Comparison of ENCODE assay signal across 9 cellular contexts in genomic region chr11:1854949-1855885, GRCh38. TPM values are rescaled to one million over a fixed set of nuclear protein-coding genes. Genes with fewer than 3 reads are reported as not detected.
A peak's percentile ranks its signal among the peaks of the same experiment; 100 is the strongest.
DNase-seq lines count a peak whose midpoint lies in the region; ATAC-seq, FAIRE-seq and TF ChIP-seq lines count a peak whose summit lies in the region.
"Had no signal": no experiment of that assay in that cellular context is flagged by ENCODE, and none has a peak within 500 bp of the region (broad histone marks: within the 10 kb centered on the region; RNA-seq: fewer than 3 reads in every experiment).

No MANE protein-coding gene starts in this region.

- no peaks in the 10 kb centered on the region for H3K9me3 Mint-ChIP-seq in activated naive CD4-positive, alpha-beta T cell treated with anti-CD3 and anti-CD28 coated beads, Interleukin-2, amount 50 U/mL, for 24 hours

- no TSS peak for BruUV-seq in HepG2 (replicated peaks; lab: Mats Ljungman, UMichigan)

- WGBS in HepG2 (ENCODE audit: low lambda C conversion rate) = 50% methylated on average over 1 of the region's 26 CpGs
- WGBS in right lobe of liver (ENCODE audit: insufficient coverage, low coverage, low lambda C conversion rate, missing lambda C conversion rate) = 55% methylated on average over 2 of the region's 26 CpGs
- 59% methylated on average over 22 of the region's 26 CpGs; no CpG with 5 or more reads in 1 of the 2 donors for WGBS in transverse colon (ENCODE audit: low coverage in 1 of 2), 2 donors
- WGBS in body of pancreas, 2 donors = 86 to 87% methylated on average over 3 to 26 of the region's 26 CpGs

- DNase-seq in HepG2 (ENCODE audit: low spot score) (no peak), right lobe of liver (no peak), transverse colon (no peak), body of pancreas (no peak), globus pallidus (ENCODE audit: low spot score) (no peak)
- DNase-seq: Caco-2 had no signal

- CTCF ChIA-PET in HepG2 (lab: Yijun Ruan, JAX; ENCODE audit: low intra/inter-chr PET ratio, low total read pairs) = no interaction called here

- H3K4me3 ChIP-seq in HepG2 (replicated peaks in 1 of 3; ENCODE audit: insufficient read depth in 1 of 3, low read depth in 2 of 3, low read length in 3 of 3) (no peak overlapping the region), right lobe of liver (no peak overlapping the region), transverse colon (peak overlapping the region in 1 of 4 donors; percentile 50), body of pancreas (no peak overlapping the region)

- TF ChIP-seq CTCF in HepG2 (CRISPR knock-in tag; IDR thresholded peaks at IDR 0.05) = peak; percentile 49
- TF ChIP-seq CTCF in right lobe of liver (IDR thresholded peaks at IDR 0.05) = no peak
- no peak for TF ChIP-seq CTCF in transverse colon (IDR thresholded peaks at IDR 0.05)
- TF ChIP-seq CTCF in body of pancreas (IDR thresholded peaks at IDR 0.05) = no peak

- no peaks in the 10 kb centered on the region for H3K36me3 Mint-ChIP-seq in activated naive CD4-positive, alpha-beta T cell treated with anti-CD3 and anti-CD28 coated beads, Interleukin-2, amount 50 U/mL, for 24 hours

- peaks cover 56% of the 10 kb centered on the region for H3K4me1 Mint-ChIP-seq in activated naive CD4-positive, alpha-beta T cell treated with anti-CD3 and anti-CD28 coated beads, Interleukin-2, amount 50 U/mL, for 24 hours

- no peak for TF ChIP-seq EP300 in HepG2 (IDR thresholded peaks at IDR 0.05; ENCODE audit: low read depth in 2 of 2, low read length in 2 of 2)
- TF ChIP-seq EP300 in HepG2 (CRISPR knock-in tag; IDR thresholded peaks at IDR 0.05; ENCODE audit: borderline replicate concordance) = no peak
- TF ChIP-seq EP300 in transverse colon (IDR thresholded peaks at IDR 0.05; ENCODE audit: low read depth) = no peak

- no peaks in the 10 kb centered on the region for H3K4me1 ChIP-seq in HepG2 (ENCODE audit: insufficient read depth, low read length)
- no peaks in the 10 kb centered on the region for H3K4me1 ChIP-seq in right lobe of liver
- peaks cover 0 to 10% (median 3%) of the 10 kb centered on the region in 4 donors for H3K4me1 ChIP-seq in transverse colon
- H3K4me1 ChIP-seq in body of pancreas = no peaks in the 10 kb centered on the region
- H3K4me1 ChIP-seq: Caco-2 had no signal

- no peak for TF ChIP-seq RAD21 in HepG2 (CRISPR knock-in tag; IDR thresholded peaks at IDR 0.05)

- H3K27me3 ChIP-seq in HepG2 (ENCODE audit: control insufficient read depth in 1 of 2, insufficient read depth in 2 of 2, low read length in 2 of 2) = peaks cover 25 to 76% of the 10 kb centered on the region in 2 experiments
- no peaks in the 10 kb centered on the region for H3K27me3 ChIP-seq in right lobe of liver
- H3K27me3 ChIP-seq in transverse colon = no peaks in the 10 kb centered on the region
- H3K27me3 ChIP-seq in body of pancreas = no peaks in the 10 kb centered on the region

- no peak for FAIRE-seq in HepG2 (lab: Jason Lieb, UNC)

- POLR2A ChIA-PET in HepG2 (lab: Yijun Ruan, JAX) = interaction anchor here (0.5 kb wide), 1 partner anchor 318 kb away, joined by 3 read pairs; no protein-coding TSS in a partner anchor

- intact Hi-C loops in HepG2 (cut with micrococcal nuclease; ENCODE audit: unreplicated experiment) (no loop called here), right lobe of liver (cut with DNase I) (no loop called here), transverse colon (cut with DNase I; ENCODE audit: low total_unique reads) (no loop called here), body of pancreas (cut with DNase I) (no loop called here)

- H3K4me2 ChIP-seq in HepG2 (ENCODE audit: low read depth, low read length) = no peak overlapping the region

- H3K79me2 ChIP-seq in HepG2 (ENCODE audit: insufficient read depth, low read length) = no peaks in the 10 kb centered on the region

- in situ Hi-C loops in HepG2 (cut with HindIII; ENCODE audit: extremely low pct_ligation_motif_present, low pct_unique_long_range_greater_than_20kb) (no loop called here), transverse colon (cut with MboI; ENCODE audit: low pct_ligation_motif_present in 1 of 4, low pct_unique_long_range_greater_than_20kb in 1 of 4, low sequenced_read_pairs in 3 of 4) (no loop called here)

- H3K9me3 ChIP-seq in HepG2 (ENCODE audit: low read length) = no peaks in the 10 kb centered on the region
- H3K9me3 ChIP-seq in right lobe of liver = no peaks in the 10 kb centered on the region
- no peaks in the 10 kb centered on the region for H3K9me3 ChIP-seq in transverse colon
- H3K9me3 ChIP-seq in body of pancreas = no peaks in the 10 kb centered on the region
- H3K9me3 ChIP-seq: Caco-2 had no signal

- no peak overlapping the region for H2AFZ ChIP-seq in HepG2 (ENCODE audit: low read length)

- TF ChIP-seq POLR2A in HepG2 (IDR thresholded peaks at IDR 0.05; ENCODE audit: insufficient read depth in 1 of 2, low read depth in 2 of 2, low read length in 2 of 2) = no peak
- TF ChIP-seq POLR2A in right lobe of liver (IDR thresholded peaks at IDR 0.05) = no peak
- no peak for TF ChIP-seq POLR2A in transverse colon (IDR thresholded peaks at IDR 0.05)
- TF ChIP-seq POLR2A in body of pancreas (IDR thresholded peaks at IDR 0.05) = no peak

- H3K27ac ChIP-seq in HepG2 (ENCODE audit: extremely low read length, insufficient read depth, low read length) = no peak overlapping the region
- no peak overlapping the region for H3K27ac ChIP-seq in right lobe of liver
- peak overlapping the region in 3 of 4 donors; percentile 51 to 75 (median 70) for H3K27ac ChIP-seq in transverse colon
- H3K27ac ChIP-seq in body of pancreas = no peak overlapping the region

- H3K27me3 Mint-ChIP-seq in activated naive CD4-positive, alpha-beta T cell treated with anti-CD3 and anti-CD28 coated beads, Interleukin-2, amount 50 U/mL, for 24 hours = no peaks in the 10 kb centered on the region

- no peaks in the 10 kb centered on the region for H3K36me3 ChIP-seq in HepG2 (replicated peaks in 1 of 2; ENCODE audit: control insufficient read depth in 1 of 2, insufficient read depth in 2 of 2, low read length in 2 of 2)
- H3K36me3 ChIP-seq in right lobe of liver = no peaks in the 10 kb centered on the region
- no peaks in the 10 kb centered on the region for H3K36me3 ChIP-seq in transverse colon
- H3K36me3 ChIP-seq in body of pancreas (replicated peaks in 1 of 2; ENCODE audit: insufficient read depth in 1 of 2, low read depth in 2 of 2) = no peaks in the 10 kb centered on the region

- H4K20me1 ChIP-seq in HepG2 (ENCODE audit: insufficient read depth, low read length) = no peaks in the 10 kb centered on the region

- ATAC-seq in HepG2 (no peak), right lobe of liver (no peak), HG03108 (IDR thresholded peaks at IDR 0.05; ENCODE audit: unreplicated experiment) (peak; percentile 32), body of pancreas (no peak), GM19324 (IDR thresholded peaks at IDR 0.05; ENCODE audit: low FRiP score, unreplicated experiment) (no peak)

- H3K27ac Mint-ChIP-seq in activated naive CD4-positive, alpha-beta T cell treated with anti-CD3 and anti-CD28 coated beads, Interleukin-2, amount 50 U/mL, for 24 hours = no peak overlapping the region

- peak overlapping the region; percentile 96 for H3K4me3 Mint-ChIP-seq in activated naive CD4-positive, alpha-beta T cell treated with anti-CD3 and anti-CD28 coated beads, Interleukin-2, amount 50 U/mL, for 24 hours

- no peak overlapping the region for H3K9ac ChIP-seq in HepG2 (ENCODE audit: insufficient read depth, low read depth, low read length)

RNA-seq across cellular contexts. Expression of gene LSP1, which starts 2.3 kb away (rescaled TPM):
- 0.29 and 1.00 TPM in 2 replicates for total RNA-seq in HepG2 (2016; rRNA removed; fragmentation: Illumina TruSeq; extraction: Trizol)
- total RNA-seq in HepG2 (2016; cell fraction: cytosol; rRNA removed; fragmentation: Illumina TruSeq; extraction: Trizol; ENCODE audit: low read depth) = 0.35 and 2.3 TPM in 2 replicates
- 0.65 and 1.00 TPM in 2 replicates for total RNA-seq in HepG2 (2016; cell fraction: insoluble cytoplasmic fraction; rRNA removed; fragmentation: Illumina TruSeq; extraction: Trizol)
- 1.00 and 1.5 TPM in 2 replicates for total RNA-seq in HepG2 (2016; cell fraction: membrane; rRNA removed; fragmentation: Illumina TruSeq; extraction: Trizol)
- total RNA-seq in HepG2 (2016; cell fraction: nucleus; rRNA removed; fragmentation: Illumina TruSeq; extraction: Trizol) = not detected in 2 replicates
- 0.59 and 1.5 TPM in 2 replicates for polyA plus RNA-seq in HepG2 (2011; rRNA removed)
- polyA plus RNA-seq in HepG2 (2011; cell fraction: cytosol; rRNA removed) = 0.87 and 0.93 TPM in 2 replicates
- 1.4 and 10.9 TPM in 2 replicates for polyA plus RNA-seq in HepG2 (2011; cell fraction: nucleus; rRNA removed)
- polyA plus RNA-seq in HepG2 (2012) = 0.93 and 1.1 TPM in 2 replicates
- polyA plus RNA-seq in HepG2 (2016; cell fraction: cytosol; fragmentation: Illumina TruSeq; extraction: Trizol; ENCODE audit: low read depth) = 0.59 and 1.5 TPM in 2 replicates
- 0.38 and 0.45 TPM in 2 replicates for polyA plus RNA-seq in HepG2 (2016; cell fraction: insoluble cytoplasmic fraction; fragmentation: Illumina TruSeq; extraction: Trizol; ENCODE audit: low read depth)
- 0.73 and 1.2 TPM in 2 replicates for polyA plus RNA-seq in HepG2 (2016; cell fraction: membrane; fragmentation: Illumina TruSeq; extraction: Trizol; ENCODE audit: low read depth)
- 0.79 and 0.90 TPM in 2 replicates for polyA plus RNA-seq in HepG2 (2016; cell fraction: nucleus; fragmentation: Illumina TruSeq; extraction: Trizol; ENCODE audit: insufficient read depth, low read depth)
- 0.28 and 0.60 TPM in 2 replicates for polyA minus RNA-seq in HepG2 (2011; rRNA and poly(A)+ RNA removed; ENCODE audit: low replicate concordance)
- polyA minus RNA-seq in HepG2 (2011; cell fraction: cytosol; rRNA and poly(A)+ RNA removed) = 0.59 and 0.70 TPM in 2 replicates
- not detected in 2 replicates for polyA minus RNA-seq in HepG2 (2011; cell fraction: nucleus; rRNA and poly(A)+ RNA removed)
- 10 to 100 TPM in 3 of 6 experiments, 1 to 10 TPM in 3; 2.3 to 20.6 (median 8.8) TPM for total RNA-seq in right lobe of liver
- 10 to 100 TPM; 12.3 to 69.6 (median 23.2) TPM for total RNA-seq in transverse colon
- total RNA-seq in body of pancreas = 10 to 100 TPM in 1 of 2 donors, 1 to 10 TPM in 1; 9.9 to 11.5 TPM
- total RNA-seq: Caco-2 had no signal

RNA-seq across cellular contexts. Expression of gene TNNI2, which starts 16.4 kb away (rescaled TPM):
- total RNA-seq in HepG2 (2016; rRNA removed; fragmentation: Illumina TruSeq; extraction: Trizol) = 7.2 and 8.5 TPM in 2 replicates
- total RNA-seq in HepG2 (2016; cell fraction: cytosol; rRNA removed; fragmentation: Illumina TruSeq; extraction: Trizol; ENCODE audit: low read depth) = 4.6 and 5.0 TPM in 2 replicates
- total RNA-seq in HepG2 (2016; cell fraction: insoluble cytoplasmic fraction; rRNA removed; fragmentation: Illumina TruSeq; extraction: Trizol) = 6.9 and 7.7 TPM in 2 replicates
- total RNA-seq in HepG2 (2016; cell fraction: membrane; rRNA removed; fragmentation: Illumina TruSeq; extraction: Trizol) = 5.9 and 6.3 TPM in 2 replicates
- total RNA-seq in HepG2 (2016; cell fraction: nucleus; rRNA removed; fragmentation: Illumina TruSeq; extraction: Trizol) = 2.2 and 3.4 TPM in 2 replicates
- polyA plus RNA-seq in HepG2 (2011; rRNA removed) = 12.0 and 21.2 TPM in 2 replicates
- polyA plus RNA-seq in HepG2 (2011; cell fraction: cytosol; rRNA removed) = 19.5 and 30.5 TPM in 2 replicates
- 47.5 and 50.6 TPM in 2 replicates for polyA plus RNA-seq in HepG2 (2011; cell fraction: nucleus; rRNA removed)
- 52.9 and 67.0 TPM in 2 replicates for polyA plus RNA-seq in HepG2 (2012)
- 7.5 and 8.0 TPM in 2 replicates for polyA plus RNA-seq in HepG2 (2016; cell fraction: cytosol; fragmentation: Illumina TruSeq; extraction: Trizol; ENCODE audit: low read depth)
- polyA plus RNA-seq in HepG2 (2016; cell fraction: insoluble cytoplasmic fraction; fragmentation: Illumina TruSeq; extraction: Trizol; ENCODE audit: low read depth) = 6.6 and 8.3 TPM in 2 replicates
- polyA plus RNA-seq in HepG2 (2016; cell fraction: membrane; fragmentation: Illumina TruSeq; extraction: Trizol; ENCODE audit: low read depth) = 4.0 and 6.2 TPM in 2 replicates
- polyA plus RNA-seq in HepG2 (2016; cell fraction: nucleus; fragmentation: Illumina TruSeq; extraction: Trizol; ENCODE audit: insufficient read depth, low read depth) = 5.3 and 9.8 TPM in 2 replicates
- polyA minus RNA-seq in HepG2 (2011; rRNA and poly(A)+ RNA removed; ENCODE audit: low replicate concordance) = 2.8 TPM in 1 of 2 replicates, not detected in the other
- 3.9 and 4.6 TPM in 2 replicates for polyA minus RNA-seq in HepG2 (2011; cell fraction: cytosol; rRNA and poly(A)+ RNA removed)
- 2.6 and 3.2 TPM in 2 replicates for polyA minus RNA-seq in HepG2 (2011; cell fraction: nucleus; rRNA and poly(A)+ RNA removed)
- 1 to 10 TPM in 2 of 6 experiments, under 1 TPM in 1, not detected in 3; 0.31 to 1.9 (median 1.1) TPM for total RNA-seq in right lobe of liver
- 10 to 100 TPM in 1 of 4 donors, 1 to 10 TPM in 1, not detected in 2; 3.5 to 35.9 TPM for total RNA-seq in transverse colon
- total RNA-seq in body of pancreas = 1 to 10 TPM; 3.4 to 3.6 TPM

RNA-seq across cellular contexts. Expression of gene SYT8, which starts 20.4 kb away (rescaled TPM):
- total RNA-seq in HepG2 (2016; rRNA removed; fragmentation: Illumina TruSeq; extraction: Trizol) = 0.60 TPM in 1 of 2 replicates, not detected in the other
- total RNA-seq in HepG2 (2016; cell fraction: cytosol; rRNA removed; fragmentation: Illumina TruSeq; extraction: Trizol; ENCODE audit: low read depth) = not detected in 2 replicates
- 0.19 TPM in 1 of 2 replicates, not detected in the other for total RNA-seq in HepG2 (2016; cell fraction: insoluble cytoplasmic fraction; rRNA removed; fragmentation: Illumina TruSeq; extraction: Trizol)
- 0.12 and 0.24 TPM in 2 replicates for total RNA-seq in HepG2 (2016; cell fraction: membrane; rRNA removed; fragmentation: Illumina TruSeq; extraction: Trizol)
- total RNA-seq in HepG2 (2016; cell fraction: nucleus; rRNA removed; fragmentation: Illumina TruSeq; extraction: Trizol) = 0.38 and 1.4 TPM in 2 replicates
- 2.1 and 2.3 TPM in 2 replicates for polyA plus RNA-seq in HepG2 (2011; rRNA removed)
- 0.23 and 0.67 TPM in 2 replicates for polyA plus RNA-seq in HepG2 (2011; cell fraction: cytosol; rRNA removed)
- 64.9 and 87.5 TPM in 2 replicates for polyA plus RNA-seq in HepG2 (2011; cell fraction: nucleus; rRNA removed)
- polyA plus RNA-seq in HepG2 (2012) = 0.56 and 1.3 TPM in 2 replicates
- polyA plus RNA-seq in HepG2 (2016; cell fraction: cytosol; fragmentation: Illumina TruSeq; extraction: Trizol; ENCODE audit: low read depth) = not detected in 2 replicates
- polyA plus RNA-seq in HepG2 (2016; cell fraction: insoluble cytoplasmic fraction; fragmentation: Illumina TruSeq; extraction: Trizol; ENCODE audit: low read depth) = not detected in 2 replicates
- not detected in 2 replicates for polyA plus RNA-seq in HepG2 (2016; cell fraction: membrane; fragmentation: Illumina TruSeq; extraction: Trizol; ENCODE audit: low read depth)
- 1.7 and 2.2 TPM in 2 replicates for polyA plus RNA-seq in HepG2 (2016; cell fraction: nucleus; fragmentation: Illumina TruSeq; extraction: Trizol; ENCODE audit: insufficient read depth, low read depth)
- polyA minus RNA-seq in HepG2 (2011; rRNA and poly(A)+ RNA removed; ENCODE audit: low replicate concordance) = 0.28 TPM in 1 of 2 replicates, not detected in the other
- 0.62 TPM in 1 of 2 replicates, not detected in the other for polyA minus RNA-seq in HepG2 (2011; cell fraction: cytosol; rRNA and poly(A)+ RNA removed)
- 2.9 and 3.7 TPM in 2 replicates for polyA minus RNA-seq in HepG2 (2011; cell fraction: nucleus; rRNA and poly(A)+ RNA removed)
- under 1 TPM in 1 of 6 experiments, not detected in 5; 0.68 TPM for total RNA-seq in right lobe of liver
- total RNA-seq in transverse colon = 1 to 10 TPM in 2 of 4 donors, not detected in 2; 1.4 to 4.1 TPM
- 10 to 100 TPM in 1 of 2 donors, 1 to 10 TPM in 1; 6.0 to 32.6 TPM for total RNA-seq in body of pancreas

RNA-seq across cellular contexts. Expression of gene PRR33, which starts 36.5 kb away (rescaled TPM):
- total RNA-seq in HepG2 (2016; rRNA removed; fragmentation: Illumina TruSeq; extraction: Trizol) (not detected in 2 replicates), right lobe of liver (not detected), transverse colon (not detected), body of pancreas (not detected)
- not detected in 2 replicates for total RNA-seq in HepG2 (2016; cell fraction: cytosol; rRNA removed; fragmentation: Illumina TruSeq; extraction: Trizol; ENCODE audit: low read depth)
- total RNA-seq in HepG2 (2016; cell fraction: insoluble cytoplasmic fraction; rRNA removed; fragmentation: Illumina TruSeq; extraction: Trizol) = not detected in 2 replicates
- not detected in 2 replicates for total RNA-seq in HepG2 (2016; cell fraction: membrane; rRNA removed; fragmentation: Illumina TruSeq; extraction: Trizol)
- not detected in 2 replicates for total RNA-seq in HepG2 (2016; cell fraction: nucleus; rRNA removed; fragmentation: Illumina TruSeq; extraction: Trizol)
- not detected in 2 replicates for polyA plus RNA-seq in HepG2 (2011; rRNA removed)
- polyA plus RNA-seq in HepG2 (2011; cell fraction: cytosol; rRNA removed) = not detected in 2 replicates
- polyA plus RNA-seq in HepG2 (2011; cell fraction: nucleus; rRNA removed) = not detected in 2 replicates
- polyA plus RNA-seq in HepG2 (2012) = 0.05 TPM in 1 of 2 replicates, not detected in the other
- polyA plus RNA-seq in HepG2 (2016; cell fraction: cytosol; fragmentation: Illumina TruSeq; extraction: Trizol; ENCODE audit: low read depth) = not detected in 2 replicates
- not detected in 2 replicates for polyA plus RNA-seq in HepG2 (2016; cell fraction: insoluble cytoplasmic fraction; fragmentation: Illumina TruSeq; extraction: Trizol; ENCODE audit: low read depth)
- polyA plus RNA-seq in HepG2 (2016; cell fraction: membrane; fragmentation: Illumina TruSeq; extraction: Trizol; ENCODE audit: low read depth) = not detected in 2 replicates
- not detected in 2 replicates for polyA plus RNA-seq in HepG2 (2016; cell fraction: nucleus; fragmentation: Illumina TruSeq; extraction: Trizol; ENCODE audit: insufficient read depth, low read depth)
- not detected in 2 replicates for polyA minus RNA-seq in HepG2 (2011; rRNA and poly(A)+ RNA removed; ENCODE audit: low replicate concordance)
- not detected in 2 replicates for polyA minus RNA-seq in HepG2 (2011; cell fraction: cytosol; rRNA and poly(A)+ RNA removed)
- polyA minus RNA-seq in HepG2 (2011; cell fraction: nucleus; rRNA and poly(A)+ RNA removed) = not detected in 2 replicates
- total RNA-seq: Caco-2 had no signal

Comparison
In these comparisons a context has a peak if more than half of its experiments do, and no peak if none do; other contexts are left out.
1. H3K27ac ChIP-seq: peak in transverse colon (3 of 4); none in HepG2 (single experiment), right lobe of liver (0 of 3) and body of pancreas (0 of 4).